Comparison of ENCODE assay signal across 19 cellular contexts in the genomic region with DNA sequence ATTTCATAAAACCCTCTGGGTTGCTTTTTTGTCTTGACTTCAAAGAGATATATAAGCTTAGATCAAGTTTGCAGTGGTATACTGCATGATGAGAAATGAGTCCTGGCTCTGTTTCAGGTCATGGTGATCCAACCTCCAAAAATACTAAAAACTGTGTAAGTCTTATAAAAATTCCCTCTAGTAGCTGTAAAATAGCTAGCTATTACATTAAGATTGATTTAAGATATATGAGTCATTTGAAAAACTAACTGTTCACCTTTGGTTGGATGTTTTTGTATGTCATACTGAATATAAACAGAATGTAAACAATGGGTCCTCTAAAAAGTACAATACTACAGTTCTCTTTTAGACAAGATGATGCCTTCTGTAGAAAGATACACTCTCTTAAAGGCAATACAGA.
"Had no signal": no experiment of that assay in that cellular context is flagged by ENCODE, and none has a peak within 500 bp of the region (broad histone marks: within the 10 kb centered on the region; RNA-seq: fewer than 3 reads in every experiment).

No MANE protein-coding gene starts in this region.

- H3K4me3 Mint-ChIP-seq: activated naive CD4-positive, alpha-beta T cell treated with anti-CD3 and anti-CD28 coated beads for 36 hours; activated T-cell treated with anti-CD3 and anti-CD28 coated beads, Interleukin-2, amount 50 U/mL, for 4 hours; neural crest cell; T-helper 1 cell treated with Interleukin-12 subunit alpha and Interleukin-12 subunit beta and Interleukin-4 antibody, amounts not matched to agents 30 μg/mL and 1 μg/mL, for 36 hours had no signal

- H3K36me3 ChIP-seq: colonic mucosa, prostate gland, tibial nerve had no signal

- H3K27ac ChIP-seq: colonic mucosa, prostate gland, tibial nerve had no signal

- DNase-seq: activated CD4-positive, alpha-beta T cell treated with anti-CD3 and anti-CD28 coated beads, Interleukin-2, amount 50 U/mL, for 1 hour; activated CD4-positive, CD25-positive, alpha-beta regulatory T cell treated with anti-CD3 and anti-CD28 coated beads, Interleukin-2, amount 50 U/mL, for 72 hours; activated CD8-positive, alpha-beta memory T cell treated with anti-CD3 and anti-CD28 coated beads, Interleukin-2, amount 50 U/mL, for 4 hours; activated naive CD4-positive, alpha-beta T cell treated with anti-CD3 and anti-CD28 coated beads for 36 hours; activated T-cell treated with anti-CD3 and anti-CD28 coated beads, Interleukin-2, amount 50 U/mL, for 4 hours; central memory CD4-positive, alpha-beta T cell; colonic mucosa; erythroblast; hippocampal formation; right cardiac atrium; stimulated activated CD4-positive, alpha-beta T cell treated with anti-CD3 and anti-CD28 coated beads, Interleukin-2, amount 100 ng/mL, for 24 hours; stimulated activated naive CD8-positive, alpha-beta T cell treated with anti-CD3 and anti-CD28 coated beads, Interleukin-15, Interleukin-2, amounts not matched to agents 100 U/mL and 50 U/mL, for 24 hours; substantia nigra had no signal

- H3K4me1 ChIP-seq: colonic mucosa, prostate gland had no signal

- H3K27me3 ChIP-seq: colonic mucosa, tibial nerve had no signal

- H3K27me3 Mint-ChIP-seq: brain had no signal

- H3K4me3 ChIP-seq: colonic mucosa, prostate gland, tibial nerve had no signal

- H3K27ac Mint-ChIP-seq: activated naive CD4-positive, alpha-beta T cell treated with anti-CD3 and anti-CD28 coated beads for 36 hours; T-helper 1 cell treated with Interleukin-12 subunit alpha and Interleukin-12 subunit beta and Interleukin-4 antibody, amounts not matched to agents 30 μg/mL and 1 μg/mL, for 36 hours had no signal

- ATAC-seq: activated T-cell treated with anti-CD3 and anti-CD28 coated beads, Interleukin-2, amount 50 U/mL, for 4 hours; left lobe of liver; right cardiac atrium; stimulated activated naive CD8-positive, alpha-beta T cell treated with anti-CD3 and anti-CD28 coated beads, Interleukin-15, Interleukin-2, amounts not matched to agents 100 U/mL and 50 U/mL, for 24 hours had no signal

- H3K9me3 ChIP-seq: colonic mucosa, prostate gland, tibial nerve had no signal
